ENCODE assay signal across 20 cellular contexts in genomic region chr1:178034676-178035075, GRCh38. TPM values are rescaled to one million over a fixed set of nuclear protein-coding genes. Genes with fewer than 3 reads are reported as not detected.
DNase-seq lines count a peak whose midpoint lies in the region; ATAC-seq and TF ChIP-seq lines count a peak whose summit lies in the region.
"Had no signal": no experiment of that assay in that cellular context is flagged by ENCODE, and none has a peak within 500 bp of the region (broad histone marks: within the 10 kb centered on the region; RNA-seq: fewer than 3 reads in every experiment).

No MANE protein-coding gene starts in this region.

- H3K14ac ChIP-seq in mesenchymal stem cell (ENCODE audit: low read length in 2 of 2): no peak overlapping the region

- H3K4me1 ChIP-seq in gastrocnemius medialis: peaks cover 40 to 60% of the 10 kb centered on the region in 2 donors
- peaks cover 3% of the 10 kb centered on the region for H3K4me1 ChIP-seq in A673 (ENCODE audit: insufficient read depth, low read length, poor library complexity, severe bottlenecking)
- peaks cover 2% of the 10 kb centered on the region for H3K4me1 ChIP-seq in mesenchymal stem cell (ENCODE audit: control insufficient read depth, insufficient read depth, low read depth, low read length)
- H3K4me1 ChIP-seq in body of pancreas: peaks cover 25% of the 10 kb centered on the region

- in situ Hi-C loops in gastrocnemius medialis (cut with MboI; ENCODE audit: low sequenced_read_pairs in 4 of 4): loop anchor here in 2 of 4 donors (10.0 to 25.0 kb wide), 3 partner anchors 70 to 253 kb away; no protein-coding TSS in a partner anchor

- no peaks in the 10 kb centered on the region for H3K79me1 ChIP-seq in mesenchymal stem cell (replicated peaks; ENCODE audit: low read length, poor library complexity, severe bottlenecking)

- no peak overlapping the region for H2BK120ac ChIP-seq in mesenchymal stem cell (ENCODE audit: low read depth, low read length)

- peak; percentile 35 for ATAC-seq in left lobe of liver
- ATAC-seq in gastrocnemius medialis: peak; percentile 39 to 72
- ATAC-seq in body of pancreas: no peak

- H3K9ac ChIP-seq in mesenchymal stem cell (ENCODE audit: low read length): no peak overlapping the region
- H3K9ac ChIP-seq: KMS-11 had no signal

- H3K4me3 ChIP-seq in gastrocnemius medialis: no peak overlapping the region
- no peak overlapping the region for H3K4me3 ChIP-seq in A673 (ENCODE audit: low read depth, low read length, poor library complexity, severe bottlenecking)
- no peak overlapping the region for H3K4me3 ChIP-seq in mesenchymal stem cell (ENCODE audit: insufficient read depth in 1 of 2, low read depth in 1 of 2, low read length in 2 of 2)
- H3K4me3 ChIP-seq in body of pancreas: no peak overlapping the region
- H3K4me3 ChIP-seq: SJSA1 had no signal

- H3K9me3 ChIP-seq in gastrocnemius medialis (no peaks in the 10 kb centered on the region), A673 (ENCODE audit: low read depth, low read length, poor library complexity, severe bottlenecking) (no peaks in the 10 kb centered on the region), mesenchymal stem cell (ENCODE audit: control insufficient read depth, low read length) (no peaks in the 10 kb centered on the region), body of pancreas (no peaks in the 10 kb centered on the region)

- 63% methylated on average over 2 of the region's 2 CpGs for WGBS in mesenchymal stem cell
- 55 to 61% methylated on average over 2 of the region's 2 CpGs for WGBS in body of pancreas, 2 donors

- H4K91ac ChIP-seq in mesenchymal stem cell (ENCODE audit: low read length): no peak overlapping the region

- BruUV-seq in A673 (replicated peaks; lab: Mats Ljungman, UMichigan): no TSS peak

- H3K4ac ChIP-seq in mesenchymal stem cell (ENCODE audit: low read depth in 1 of 2, low read length in 2 of 2): no peak overlapping the region

- no peak overlapping the region for H3K18ac ChIP-seq in mesenchymal stem cell (ENCODE audit: low read depth in 1 of 2, low read length in 2 of 2)

- no peak overlapping the region for H4K8ac ChIP-seq in mesenchymal stem cell (ENCODE audit: low read length)

- POLR2A ChIA-PET in A673 (lab: Charles Lee; ENCODE audit: low non-redundant PET): no interaction called here

- H2BK15ac ChIP-seq in mesenchymal stem cell (ENCODE audit: low read depth, poor library complexity, severe bottlenecking): no peak overlapping the region

- no peak for TF ChIP-seq CTCF in 22Rv1 (IDR thresholded peaks at IDR 0.05)
- no peak for TF ChIP-seq CTCF in VCaP (conservative IDR thresholded peaks at IDR 0.05)
- no peak for TF ChIP-seq CTCF in gastrocnemius medialis (IDR thresholded peaks at IDR 0.05 in 4 of 5, conservative IDR thresholded peaks at IDR 0.05 in 1 of 5)
- TF ChIP-seq CTCF in A673 (conservative IDR thresholded peaks at IDR 0.05; ENCODE audit: low read depth, low read length): no peak
- TF ChIP-seq CTCF in body of pancreas (IDR thresholded peaks at IDR 0.05): no peak

- H3K27me3 ChIP-seq in gastrocnemius medialis (no peaks in the 10 kb centered on the region), A673 (replicated peaks; ENCODE audit: insufficient read depth, low read depth, low read length, poor library complexity) (no peaks in the 10 kb centered on the region), mesenchymal stem cell (ENCODE audit: control insufficient read depth in 1 of 2, insufficient read depth in 1 of 2, low read length in 2 of 2) (no peaks in the 10 kb centered on the region), body of pancreas (no peaks in the 10 kb centered on the region)
- H3K27me3 ChIP-seq: SJSA1 had no signal

- H2BK5ac ChIP-seq in mesenchymal stem cell (ENCODE audit: low read depth, low read length, poor library complexity, severe bottlenecking): no peak overlapping the region

- no peak for TF ChIP-seq POLR2A in gastrocnemius medialis (IDR thresholded peaks at IDR 0.05)
- TF ChIP-seq POLR2A in body of pancreas (IDR thresholded peaks at IDR 0.05): no peak

- 0 out of 2 replicates have a peak overlapping the region, but pooled peaks have one; percentile 5 for H3K27ac ChIP-seq in 22Rv1
- peak overlapping the region; percentile 83 for H3K27ac ChIP-seq in VCaP
- peak overlapping the region; percentile 76 to 89 (median 81) for H3K27ac ChIP-seq in gastrocnemius medialis
- H3K27ac ChIP-seq in A673 (ENCODE audit: low read depth, low read length, poor library complexity, severe bottlenecking): no peak overlapping the region
- no peak overlapping the region for H3K27ac ChIP-seq in mesenchymal stem cell (ENCODE audit: low read length, poor library complexity, severe bottlenecking)
- H3K27ac ChIP-seq in body of pancreas: no peak overlapping the region
- H3K27ac ChIP-seq: KMS-11, SJSA1 had no signal

- H2BK12ac ChIP-seq in mesenchymal stem cell (ENCODE audit: low read length in 2 of 2): no peak overlapping the region

- CTCF ChIA-PET in A673 (lab: Charles Lee): no interaction called here

- intact Hi-C loops in gastrocnemius medialis (cut with DNase I; ENCODE audit: low total_unique reads) (loop anchor here (5.0 kb wide), 3 partner anchors 37 to 153 kb away; no protein-coding TSS in a partner anchor), A673 (cut with micrococcal nuclease; ENCODE audit: unreplicated experiment) (no loop called here), body of pancreas (cut with DNase I) (no loop called here)

- DNase-seq in left lobe of liver (ENCODE audit: low spot score): no peak
- DNase-seq in gastrocnemius medialis: peak in 1 of 2 donors; percentile 21
- no peak for DNase-seq in A673 (ENCODE audit: low spot score)
- DNase-seq in mesenchymal stem cell: no peak
- DNase-seq in body of pancreas: no peak
- DNase-seq: ACHN, GDM1, H7, HFFc6, NCI-H1417 treated with DMSO at 0.1 percent for 48 hours, NCI-H187 treated with DMSO at 0.1 percent for 48 hours, NCI-H2227 treated with DMSO at 0.1 percent for 48 hours, NCI-H510A treated with DMSO at 0.1 percent for 48 hours, NCI-H774, OCI-M1, RPMI8226 had no signal

- H2AFZ ChIP-seq in mesenchymal stem cell (ENCODE audit: low read depth, low read length): no peak overlapping the region

- no peaks in the 10 kb centered on the region for H3K36me3 ChIP-seq in gastrocnemius medialis
- no peaks in the 10 kb centered on the region for H3K36me3 ChIP-seq in A673 (ENCODE audit: insufficient read depth, low read length, poor library complexity, severe bottlenecking)
- H3K36me3 ChIP-seq in mesenchymal stem cell (ENCODE audit: control insufficient read depth in 1 of 2, insufficient read depth in 2 of 2, low read depth in 1 of 2, low read length in 2 of 2): peaks cover 0 to 24% of the 10 kb centered on the region in 2 experiments
- no peaks in the 10 kb centered on the region for H3K36me3 ChIP-seq in body of pancreas (replicated peaks in 1 of 2; ENCODE audit: insufficient read depth in 1 of 2, low read depth in 2 of 2)
- H3K36me3 ChIP-seq: SJSA1 had no signal

- no peak overlapping the region for H3K4me2 ChIP-seq in mesenchymal stem cell (ENCODE audit: low read length, poor library complexity, severe bottlenecking)
- H3K4me2 ChIP-seq: KMS-11 had no signal

- no peak overlapping the region for H2AK5ac ChIP-seq in mesenchymal stem cell (ENCODE audit: low read length, severe bottlenecking)

- no peak overlapping the region for H3K23ac ChIP-seq in mesenchymal stem cell (ENCODE audit: low read length in 2 of 2)

RNA-seq across cellular contexts. Expression of gene RASAL2, which starts 59.2 kb away (rescaled TPM):
- total RNA-seq in left lobe of liver (5.3 TPM), gastrocnemius medialis (10 to 100 TPM in 1 of 4 donors, 1 to 10 TPM in 3; 7.6 to 13.4 (median 8.8) TPM), A673 (2021) (8.2 and 8.3 TPM in 2 replicates), body of pancreas (10 to 100 TPM in 1 of 2 donors, 1 to 10 TPM in 1; 9.9 to 20.4 TPM)
- 8.5 TPM for polyA plus RNA-seq in mesenchymal stem cell (2013, experiment 1 of 2)
- 7.6 TPM for polyA plus RNA-seq in mesenchymal stem cell (2013, experiment 2 of 2)

Comparison
In these comparisons a context has a peak if more than half of its experiments do, and no peak if none do; other contexts are left out.
1. H3K27ac ChIP-seq: peak in 22Rv1 (single experiment), VCaP (single experiment) and gastrocnemius medialis (4 of 4); none in A673 (single experiment), mesenchymal stem cell (single experiment) and body of pancreas (0 of 4).